In the genomic region with DNA sequence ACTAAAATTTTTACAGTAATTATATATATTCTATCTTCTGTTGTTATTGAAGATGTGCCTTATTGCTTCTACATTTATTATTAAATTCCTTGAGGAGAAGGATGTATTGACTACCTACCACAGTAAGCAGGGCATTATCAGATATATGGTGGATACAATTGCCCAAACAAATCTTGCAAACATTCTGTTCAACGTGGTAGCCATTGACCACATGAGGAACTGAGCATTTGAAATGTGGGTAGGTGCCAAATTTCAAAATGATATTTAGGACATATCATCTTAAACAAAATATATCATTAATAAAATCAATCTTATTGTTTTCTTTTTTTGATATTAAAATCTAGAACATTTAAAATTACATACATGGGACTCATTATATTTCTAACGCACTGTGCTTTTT, we compare ENCODE assay signal across 16 cellular contexts. TPM values are rescaled to one million over a fixed set of nuclear protein-coding genes. Genes with fewer than 3 reads are reported as not detected.
DNase-seq lines count a peak whose midpoint lies in the region; ATAC-seq and TF ChIP-seq lines count a peak whose summit lies in the region.
"Had no signal": no experiment of that assay in that cellular context is flagged by ENCODE, and none has a peak within 500 bp of the region (broad histone marks: within the 10 kb centered on the region; RNA-seq: fewer than 3 reads in every experiment).

No MANE protein-coding gene starts in this region.

- DNase-seq in cortex of kidney (lab: John Stamatoyannopoulos, UW) (no peak), NCI-H510A (lab: John Stamatoyannopoulos, UW) (no peak), suprapubic skin (ENCODE audit: low spot score in 2 of 2) (no peak)
- DNase-seq: activated CD4-positive, alpha-beta T cell treated with anti-CD3 and anti-CD28 coated beads for 36 hours; CD4-positive, CD25-positive, alpha-beta regulatory T cell; H9; kidney glomerular epithelial cell; MG63; stimulated activated CD4-positive, alpha-beta T cell treated with anti-CD3 and anti-CD28 coated beads, Interleukin-12 subunit alpha, Interleukin-12 subunit beta, amount 100 ng/mL, for 4 hours had no signal

- no peak for TF ChIP-seq CTCF in suprapubic skin (IDR thresholded peaks at IDR 0.05)

- H3K36me3 ChIP-seq in suprapubic skin, result no peaks in the 10 kb centered on the region
- H3K36me3 ChIP-seq: Peyer's patch had no signal

- H3K27ac ChIP-seq in suprapubic skin, result no peak overlapping the region
- H3K27ac ChIP-seq: parathyroid adenoma had no signal

- WGBS in suprapubic skin, result 78% methylated on average over 2 of the region's 2 CpGs

- no peak overlapping the region for H3K4me3 ChIP-seq in suprapubic skin
- H3K4me3 ChIP-seq: MG63, Peyer's patch had no signal

- H3K4me1 ChIP-seq in suprapubic skin, result no peaks in the 10 kb centered on the region
- H3K4me1 ChIP-seq: parathyroid adenoma, Peyer's patch had no signal

- peak; percentile 22 for ATAC-seq in GM19438 (IDR thresholded peaks at IDR 0.05; ENCODE audit: low read depth, unreplicated experiment)
- ATAC-seq in HG02759 (IDR thresholded peaks at IDR 0.05; ENCODE audit: unreplicated experiment), result peak; percentile 11
- peak; percentile 38 for ATAC-seq in HG03432 (IDR thresholded peaks at IDR 0.05; ENCODE audit: unreplicated experiment)
- no peak for ATAC-seq in HG03108 (IDR thresholded peaks at IDR 0.05; ENCODE audit: unreplicated experiment)
- ATAC-seq: activated CD4-positive, alpha-beta T cell treated with anti-CD3 and anti-CD28 coated beads for 36 hours had no signal

- no peaks in the 10 kb centered on the region for H3K27me3 ChIP-seq in suprapubic skin
- H3K27me3 ChIP-seq: MG63, Peyer's patch had no signal

- TF ChIP-seq POLR2A in suprapubic skin (IDR thresholded peaks at IDR 0.05), result no peak

- TF ChIP-seq EP300 in suprapubic skin (IDR thresholded peaks at IDR 0.05), result no peak

- H3K9me3 ChIP-seq in suprapubic skin, result no peaks in the 10 kb centered on the region
- H3K9me3 ChIP-seq: MG63, Peyer's patch had no signal

RNA-seq across cellular contexts. Expression of a gene that starts 11.1 kb away (rescaled TPM):
- under 1 TPM; 0.17 to 0.97 (median 0.38) TPM for total RNA-seq in suprapubic skin
- total RNA-seq: CD4-positive, CD25-positive, alpha-beta regulatory T cell; H9; T-helper 1 cell treated with Interleukin-12 subunit alpha and Interleukin-12 subunit beta and Interleukin-4 antibody, amounts not matched to agents 30 ng/mL and 1 ng/mL, for 36 hours had no signal

RNA-seq across cellular contexts. Expression of a gene that starts 46.5 kb away (rescaled TPM):
- 1 to 10 TPM in 1 of 4 donors, under 1 TPM in 3; 0.08 to 1.1 (median 0.20) TPM for total RNA-seq in suprapubic skin
- total RNA-seq: CD4-positive, CD25-positive, alpha-beta regulatory T cell; T-helper 1 cell treated with Interleukin-12 subunit alpha and Interleukin-12 subunit beta and Interleukin-4 antibody, amounts not matched to agents 30 ng/mL and 1 ng/mL, for 36 hours had no signal
